Comparison of ENCODE assay signal across 7 cellular contexts in genomic region chrX:104136241-104137019, GRCh38. TPM values are rescaled to one million over a fixed set of nuclear protein-coding genes. Genes with fewer than 3 reads are reported as not detected.
DNase-seq lines count a peak whose midpoint lies in the region; TF ChIP-seq lines count a peak whose summit lies in the region.

No MANE protein-coding gene starts in this region.

- H3K4me3 ChIP-seq in HFF-Myc (replicated peaks; ENCODE audit: low read depth, low read length) (peak overlapping the region; percentile 23), SK-N-MC (0 out of 2 replicates have a peak overlapping the region, but pooled peaks have one; percentile 25), adrenal gland (peak overlapping the region in 1 of 4 donors; percentile 45), cardiac muscle cell (peak overlapping the region; percentile 28)

- 20 to 32% (median 23%) methylated on average over 10 of the region's 10 CpGs for WGBS in adrenal gland, 4 donors

- intact Hi-C loops in adrenal gland (cut with DNase I), result no loop called here

- no peaks in the 10 kb centered on the region for H3K27me3 ChIP-seq in adrenal gland
- H3K27me3 ChIP-seq in cardiac muscle cell, result no peaks in the 10 kb centered on the region

- H3K4me1 Mint-ChIP-seq in progenitor cell of endocrine pancreas (ENCODE audit: low read depth), result no peaks in the 10 kb centered on the region

- H3K36me3 ChIP-seq in SK-N-MC (ENCODE audit: insufficient read depth, low read length) (no peaks in the 10 kb centered on the region), adrenal gland (replicated peaks in 1 of 2) (no peaks in the 10 kb centered on the region), cardiac muscle cell (no peaks in the 10 kb centered on the region)

- no peaks in the 10 kb centered on the region for H3K36me3 Mint-ChIP-seq in progenitor cell of endocrine pancreas (ENCODE audit: insufficient read depth)

- H3K9me3 Mint-ChIP-seq in progenitor cell of endocrine pancreas (ENCODE audit: low read depth), result peaks cover 16% of the 10 kb centered on the region

- no peak overlapping the region for H3K9ac ChIP-seq in SK-N-MC (ENCODE audit: insufficient read length)

- H3K9me3 ChIP-seq in SK-N-MC (ENCODE audit: low read depth, low read length) (no peaks in the 10 kb centered on the region), adrenal gland (replicated peaks in 1 of 3) (no peaks in the 10 kb centered on the region), cardiac muscle cell (ENCODE audit: low read depth) (no peaks in the 10 kb centered on the region)

- no peaks in the 10 kb centered on the region for H3K27me3 Mint-ChIP-seq in progenitor cell of endocrine pancreas

- peak; percentile 61 for DNase-seq in HFF-Myc (ENCODE audit: extremely low read depth, low read depth)
- peak; percentile 71 for DNase-seq in NAMALWA (ENCODE audit: low spot score)
- DNase-seq in SK-N-MC (ENCODE audit: low read depth, low spot score), result peak; percentile 40
- DNase-seq in adrenal gland, result peak; percentile 73 to 86 (median 77)
- peak; percentile 92 to 94 for DNase-seq in cardiac muscle cell (ENCODE audit: low read depth in 1 of 2, low spot score in 1 of 2)
- peak; percentile 49 for DNase-seq in progenitor cell of endocrine pancreas (ENCODE audit: low spot score, unreplicated experiment)

- H3K4me1 ChIP-seq in adrenal gland (replicated peaks in 1 of 2) (peaks cover 2 to 5% of the 10 kb centered on the region in 2 donors), cardiac muscle cell (ENCODE audit: low read depth) (no peaks in the 10 kb centered on the region)

- H3K27ac Mint-ChIP-seq in progenitor cell of endocrine pancreas, result no peak overlapping the region

- peak overlapping the region; percentile 64 for H3K4me3 Mint-ChIP-seq in progenitor cell of endocrine pancreas (ENCODE audit: low read depth)

- no peak for TF ChIP-seq POLR2A in adrenal gland (IDR thresholded peaks at IDR 0.05)

- no peak overlapping the region for H3K27ac ChIP-seq in SK-N-MC
- H3K27ac ChIP-seq in adrenal gland, result peak overlapping the region in 1 of 5 donors; percentile 55
- H3K27ac ChIP-seq in cardiac muscle cell, result no peak overlapping the region

- TF ChIP-seq CTCF in GM12873 (IDR thresholded peaks at IDR 0.05; ENCODE audit: insufficient read depth, low read depth, low read length, missing control alignments), result peak; percentile 85
- peak; percentile 65 for TF ChIP-seq CTCF in HFF-Myc (IDR thresholded peaks at IDR 0.05; ENCODE audit: low read depth, low read length, missing control alignments)
- peak; percentile 60 to 87 (median 76) for TF ChIP-seq CTCF in adrenal gland (IDR thresholded peaks at IDR 0.05)
- peak; percentile 56 for TF ChIP-seq CTCF in cardiac muscle cell (IDR thresholded peaks at IDR 0.05; ENCODE audit: low read depth, low read length)
- TF ChIP-seq CTCF in progenitor cell of endocrine pancreas (IDR thresholded peaks at IDR 0.05; ENCODE audit: unreplicated experiment), result peak; percentile 72

RNA-seq across cellular contexts. Expression of gene SLC25A53, which starts 20.4 kb away (rescaled TPM):
- total RNA-seq in adrenal gland (10 to 100 TPM in 2 of 8 donors, 1 to 10 TPM in 6; 5.3 to 51.0 (median 8.8) TPM), cardiac muscle cell (8.7 and 15.2 TPM in 2 replicates), progenitor cell of endocrine pancreas (9.9 and 10.0 TPM in 2 replicates)
- polyA plus RNA-seq in adrenal gland (10 to 100 TPM in 1 of 3 donors, 1 to 10 TPM in 2; 3.6 to 11.3 (median 8.4) TPM), cardiac muscle cell (5.1 and 9.5 TPM in 2 replicates)

RNA-seq across cellular contexts. Expression of gene ZCCHC18, which starts 24.1 kb away (rescaled TPM):
- total RNA-seq in adrenal gland, result 1 to 10 TPM in 2 of 8 donors, under 1 TPM in 4, not detected in 2; 0.38 to 1.4 (median 0.73) TPM
- polyA plus RNA-seq in adrenal gland, result 1 to 10 TPM in 1 of 3 donors, under 1 TPM in 2; 0.74 to 1.6 (median 0.93) TPM
- total RNA-seq in cardiac muscle cell, result 4.1 and 4.5 TPM in 2 replicates
- polyA plus RNA-seq in cardiac muscle cell, result 4.8 and 5.5 TPM in 2 replicates
- 5.1 and 5.9 TPM in 2 replicates for total RNA-seq in progenitor cell of endocrine pancreas

RNA-seq across cellular contexts. Expression of gene FAM199X, which starts 29.8 kb away (rescaled TPM):
- 10 to 100 TPM; 16.7 to 28.2 (median 21.0) TPM for total RNA-seq in adrenal gland
- 10 to 100 TPM in 2 of 3 donors, 1 to 10 TPM in 1; 8.6 to 23.6 (median 15.9) TPM for polyA plus RNA-seq in adrenal gland
- total RNA-seq in cardiac muscle cell, result 25.5 and 28.1 TPM in 2 replicates
- 18.4 and 21.3 TPM in 2 replicates for polyA plus RNA-seq in cardiac muscle cell
- total RNA-seq in progenitor cell of endocrine pancreas, result 23.2 TPM in 2 replicates

Comparison
In these comparisons a context has a peak if more than half of its experiments do, and no peak if none do; other contexts are left out.
1. DNase-seq: peak in every context shown above with its lines; median percentile 93 in cardiac muscle cell; 77 in adrenal gland; 71 in NAMALWA; 61 in HFF-Myc; 49 in progenitor cell of endocrine pancreas; 40 in SK-N-MC.